ENCODE assay signal across 18 cellular contexts in genomic region chr17:39357978-39358377, GRCh38. TPM values are rescaled to one million over a fixed set of nuclear protein-coding genes. Genes with fewer than 3 reads are reported as not detected.
A peak's percentile ranks its signal among the peaks of the same experiment; 100 is the strongest.
DNase-seq lines count a peak whose midpoint lies in the region; ATAC-seq and TF ChIP-seq lines count a peak whose summit lies in the region.
"Had no signal": no experiment of that assay in that cellular context is flagged by ENCODE, and none has a peak within 500 bp of the region (broad histone marks: within the 10 kb centered on the region; RNA-seq: fewer than 3 reads in every experiment).

No MANE protein-coding gene starts in this region.

- no peaks in the 10 kb centered on the region for H3K36me3 ChIP-seq in Peyer's patch
- no peaks in the 10 kb centered on the region for H3K36me3 ChIP-seq in neural progenitor cell
- H3K36me3 ChIP-seq: HAP-1 had no signal

- H3K9ac ChIP-seq in neural progenitor cell: no peak overlapping the region

- TF ChIP-seq CTCF in Peyer's patch (IDR thresholded peaks at IDR 0.05): no peak
- TF ChIP-seq CTCF in neural progenitor cell (IDR thresholded peaks at IDR 0.05): no peak
- TF ChIP-seq CTCF in GM20000 (IDR thresholded peaks at IDR 0.05; ENCODE audit: extremely low read depth, missing control alignments): no peak

- H3K9me3 ChIP-seq in Peyer's patch (no peaks in the 10 kb centered on the region), neural progenitor cell (ENCODE audit: low read depth) (no peaks in the 10 kb centered on the region)
- H3K9me3 ChIP-seq: HAP-1 had no signal

- intact Hi-C loops in left colon (cut with DNase I, micrococcal nuclease): no loop called here

- ATAC-seq in left colon: peak; percentile 94
- ATAC-seq in HG03520 (IDR thresholded peaks at IDR 0.05; ENCODE audit: unreplicated experiment): no peak
- ATAC-seq in stimulated activated effector memory CD8-positive, alpha-beta T cell treated with anti-CD3 and anti-CD28 coated beads, Interleukin-12 subunit alpha, Interleukin-12 subunit beta, amount 100 ng/mL, for 72 hours: no peak
- no peak for ATAC-seq in HG03095 (IDR thresholded peaks at IDR 0.05; ENCODE audit: unreplicated experiment)

- peaks cover 21% of the 10 kb centered on the region for H3K79me2 ChIP-seq in neural progenitor cell (ENCODE audit: low read depth)

- peak; percentile 8 to 52 for TF ChIP-seq POLR2A in Peyer's patch (IDR thresholded peaks at IDR 0.05)

- H3K27me3 ChIP-seq in Peyer's patch (no peaks in the 10 kb centered on the region), neural progenitor cell (no peaks in the 10 kb centered on the region)

- no peak overlapping the region for H3K27ac Mint-ChIP-seq in neural progenitor cell
- no peak overlapping the region for H3K27ac Mint-ChIP-seq in stimulated activated effector memory CD8-positive, alpha-beta T cell treated with anti-CD3 and anti-CD28 coated beads, Interleukin-12 subunit alpha, Interleukin-12 subunit beta, amount 100 ng/mL, for 72 hours
- H3K27ac Mint-ChIP-seq: B cell had no signal

- H3K4me2 ChIP-seq in neural progenitor cell: no peak overlapping the region

- H2AFZ ChIP-seq in neural progenitor cell (replicated peaks): no peak overlapping the region

- no peaks in the 10 kb centered on the region for H3K36me3 Mint-ChIP-seq in neural progenitor cell
- no peaks in the 10 kb centered on the region for H3K36me3 Mint-ChIP-seq in stimulated activated effector memory CD8-positive, alpha-beta T cell treated with anti-CD3 and anti-CD28 coated beads, Interleukin-12 subunit alpha, Interleukin-12 subunit beta, amount 100 ng/mL, for 72 hours

- H3K27ac ChIP-seq in Peyer's patch (peak overlapping the region in 3 of 4 donors; percentile 29 to 75 (median 66)), neural progenitor cell (no peak overlapping the region)

- H3F3A ChIP-seq in neural progenitor cell (ENCODE audit: low read depth): peaks cover 5% of the 10 kb centered on the region

- peaks cover 33% of the 10 kb centered on the region for H4K20me1 ChIP-seq in neural progenitor cell (ENCODE audit: low read depth)

- DNase-seq in Peyer's patch (peak in 1 of 3 donors; percentile 60), left colon (peak; percentile 14 to 31), neural progenitor cell (ENCODE audit: low spot score) (peak; percentile 1), GM20000 (ENCODE audit: low spot score) (no peak)
- no peak for DNase-seq in stimulated activated effector memory CD8-positive, alpha-beta T cell treated with anti-CD3 and anti-CD28 coated beads, Interleukin-12 subunit alpha, Interleukin-12 subunit beta, amount 100 ng/mL, for 72 hours (ENCODE audit: low spot score in 2 of 2)
- DNase-seq: CD4-positive, CD25-positive, alpha-beta regulatory T cell; COR-L47; GDM1; NCI-H1417 treated with DMSO at 0.1 percent for 48 hours; NCI-H2029; NCI-H2171 treated with DMSO at 0.1 percent for 48 hours; NCI-H510A; NCI-H748 treated with DMSO at 0.1 percent for 48 hours; Right ventricle myocardium superior had no signal

- H3K4me3 ChIP-seq in Peyer's patch: peak overlapping the region in 2 of 4 donors; percentile 25 to 39
- no peak overlapping the region for H3K4me3 ChIP-seq in neural progenitor cell
- H3K4me3 ChIP-seq: HAP-1 had no signal

- H3K27me3 Mint-ChIP-seq in neural progenitor cell (ENCODE audit: insufficient read depth, low read depth): no peaks in the 10 kb centered on the region
- H3K27me3 Mint-ChIP-seq: B cell; CD4-positive, CD25-positive, alpha-beta regulatory T cell had no signal

- no peaks in the 10 kb centered on the region for H3K9me3 Mint-ChIP-seq in neural progenitor cell
- no peaks in the 10 kb centered on the region for H3K9me3 Mint-ChIP-seq in stimulated activated effector memory CD8-positive, alpha-beta T cell treated with anti-CD3 and anti-CD28 coated beads, Interleukin-12 subunit alpha, Interleukin-12 subunit beta, amount 100 ng/mL, for 72 hours
- H3K9me3 Mint-ChIP-seq: CD4-positive, CD25-positive, alpha-beta regulatory T cell had no signal

- H3K4me1 Mint-ChIP-seq in neural progenitor cell: no peaks in the 10 kb centered on the region
- H3K4me1 Mint-ChIP-seq in stimulated activated effector memory CD8-positive, alpha-beta T cell treated with anti-CD3 and anti-CD28 coated beads, Interleukin-12 subunit alpha, Interleukin-12 subunit beta, amount 100 ng/mL, for 72 hours: no peaks in the 10 kb centered on the region

- peaks cover 0 to 9% (median 0%) of the 10 kb centered on the region in 4 donors for H3K4me1 ChIP-seq in Peyer's patch
- H3K4me1 ChIP-seq in neural progenitor cell: no peaks in the 10 kb centered on the region

- no peak overlapping the region for H3K4me3 Mint-ChIP-seq in neural progenitor cell
- no peak overlapping the region for H3K4me3 Mint-ChIP-seq in stimulated activated effector memory CD8-positive, alpha-beta T cell treated with anti-CD3 and anti-CD28 coated beads, Interleukin-12 subunit alpha, Interleukin-12 subunit beta, amount 100 ng/mL, for 72 hours
- H3K4me3 Mint-ChIP-seq: B cell; CD4-positive, CD25-positive, alpha-beta regulatory T cell had no signal

RNA-seq across cellular contexts. Expression of gene FBXL20, which starts 43.4 kb away (rescaled TPM):
- total RNA-seq in Peyer's patch (10 to 100 TPM; 20.5 to 34.7 (median 26.6) TPM), left colon (10 to 100 TPM; 11.4 to 21.4 TPM), neural progenitor cell (ENCODE audit: low replicate concordance) (19.9 and 23.2 TPM in 2 replicates)

Comparison
In these comparisons a context has a peak if more than half of its experiments do, and no peak if none do; other contexts are left out.
1. DNase-seq: peak in left colon (2 of 2) and neural progenitor cell (single experiment); none in stimulated activated effector memory CD8-positive, alpha-beta T cell treated with anti-CD3 and anti-CD28 coated beads, Interleukin-12 subunit alpha, Interleukin-12 subunit beta, amount 100 ng/mL, for 72 hours (0 of 2) and GM20000 (single experiment).